ENCODE assay signal across 8 cellular contexts in the genomic region with DNA sequence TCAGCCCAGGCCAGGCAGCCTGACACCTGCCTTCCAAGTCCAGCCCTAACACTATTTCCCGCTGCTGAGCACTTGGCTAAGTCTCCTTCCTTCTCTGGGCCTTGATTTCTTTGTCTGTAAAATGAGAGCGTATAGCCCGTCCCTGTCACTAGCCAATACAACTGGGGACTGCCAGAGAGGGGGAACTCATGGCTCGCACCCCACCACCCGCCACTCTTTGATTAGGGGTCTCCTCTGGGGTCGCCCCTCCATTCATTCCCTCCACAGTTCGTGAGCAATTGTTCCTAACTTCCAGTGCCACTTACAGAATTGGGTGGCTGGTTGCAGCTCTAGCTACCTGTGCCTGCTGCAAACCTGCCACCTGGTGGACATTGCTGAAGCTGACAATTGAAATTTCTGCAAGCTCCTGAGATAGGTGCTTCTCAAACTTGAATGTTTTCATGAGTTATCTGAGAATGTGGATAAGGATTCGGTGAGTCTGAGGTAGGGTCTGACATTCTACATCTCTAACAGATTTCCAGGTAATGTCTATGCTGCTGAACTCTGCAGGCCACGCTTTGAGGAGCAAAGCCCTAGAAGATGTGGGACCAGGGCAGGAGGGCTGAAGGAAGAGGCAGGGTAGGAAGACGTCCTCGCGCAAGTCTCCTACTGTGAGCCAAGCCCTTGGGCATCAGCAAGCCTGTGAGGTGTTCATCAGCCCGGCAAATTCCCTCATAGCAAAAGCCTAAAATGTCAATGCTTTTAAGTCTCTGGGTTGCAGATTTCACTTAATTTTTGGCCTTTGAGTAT. TPM values are rescaled to one million over a fixed set of nuclear protein-coding genes. Genes with fewer than 3 reads are reported as not detected.
A peak's percentile ranks its signal among the peaks of the same experiment; 100 is the strongest.
DNase-seq lines count a peak whose midpoint lies in the region; ATAC-seq and TF ChIP-seq lines count a peak whose summit lies in the region.

No MANE protein-coding gene starts in this region.

- H3K9me2 ChIP-seq in GM23338 (ENCODE audit: insufficient read depth): no peaks in the 10 kb centered on the region

- ATAC-seq in GM23338: peak; percentile 96
- peak; percentile 87 to 95 (median 92) for ATAC-seq in right lobe of liver
- ATAC-seq in HG02981 (IDR thresholded peaks at IDR 0.05; ENCODE audit: unreplicated experiment): no peak

- peak overlapping the region; percentile 84 for H2AFZ ChIP-seq in GM23338

- intact Hi-C loops in activated CD4-positive, alpha-beta T cell treated with anti-CD3 and anti-CD28 coated beads, Interleukin-2, amount 10 ng/mL, durations not matched to agents 24 days and 14 days (cut with micrococcal nuclease): loop anchor here (1.0 kb wide), 2 partner anchors 68 to 120 kb away; no protein-coding TSS in a partner anchor
- intact Hi-C loops in right lobe of liver (cut with DNase I): no loop called here

- TF ChIP-seq CTCF in GM23338 (conservative IDR thresholded peaks at IDR 0.05; ENCODE audit: low read depth in 2 of 2) (peak; percentile 94 to 96), right lobe of liver (IDR thresholded peaks at IDR 0.05) (peak; percentile 71 to 90 (median 85))

- H3K79me2 ChIP-seq in GM23338 (replicated peaks; ENCODE audit: insufficient read depth): no peaks in the 10 kb centered on the region

- H3K4me1 Mint-ChIP-seq in GM23338: peaks cover 2% of the 10 kb centered on the region
- no peaks in the 10 kb centered on the region for H3K4me1 Mint-ChIP-seq in activated CD4-positive, alpha-beta T cell treated with anti-CD3 and anti-CD28 coated beads, Interleukin-2, amount 10 ng/mL, durations not matched to agents 24 days and 14 days

- H3K4me2 ChIP-seq in GM23338: no peak overlapping the region

- no peaks in the 10 kb centered on the region for H3K9me3 ChIP-seq in right lobe of liver

- H3K36me3 Mint-ChIP-seq in GM23338 (ENCODE audit: low read depth): no peaks in the 10 kb centered on the region
- no peaks in the 10 kb centered on the region for H3K36me3 Mint-ChIP-seq in activated CD4-positive, alpha-beta T cell treated with anti-CD3 and anti-CD28 coated beads, Interleukin-2, amount 10 ng/mL, durations not matched to agents 24 days and 14 days (ENCODE audit: low read depth)

- peak; percentile 45 to 52 for DNase-seq in AML-193 (lab: John Stamatoyannopoulos, UW)
- DNase-seq in GM23338 (ENCODE audit: low spot score): peak; percentile 87
- peak; percentile 71 for DNase-seq in NCI-H345 (lab: John Stamatoyannopoulos, UW)
- DNase-seq in activated CD4-positive, alpha-beta T cell treated with anti-CD3 and anti-CD28 coated beads, Interleukin-2, amount 10 ng/mL, durations not matched to agents 24 days and 14 days: peak; percentile 90
- peak; percentile 49 for DNase-seq in dedifferentiated amniotic fluid mesenchymal stem cell (ENCODE audit: extremely low spot score)
- DNase-seq in right lobe of liver: peak; percentile 55 to 70 (median 61)
- DNase-seq in stimulated activated CD8-positive, alpha-beta memory T cell treated with anti-CD3 and anti-CD28 coated beads, Interleukin-15, amount 100 ng/mL, for 1 hour (ENCODE audit: low read depth): peak; percentile 35

- peaks cover 5% of the 10 kb centered on the region for H3K27me3 Mint-ChIP-seq in GM23338 (ENCODE audit: insufficient read depth, low read depth, poor library complexity)
- peaks cover 9% of the 10 kb centered on the region for H3K27me3 Mint-ChIP-seq in activated CD4-positive, alpha-beta T cell treated with anti-CD3 and anti-CD28 coated beads, Interleukin-2, amount 10 ng/mL, durations not matched to agents 24 days and 14 days

- H3K4me3 Mint-ChIP-seq in GM23338: no peak overlapping the region
- H3K4me3 Mint-ChIP-seq in activated CD4-positive, alpha-beta T cell treated with anti-CD3 and anti-CD28 coated beads, Interleukin-2, amount 10 ng/mL, durations not matched to agents 24 days and 14 days: no peak overlapping the region

- no peak overlapping the region for H3K27ac Mint-ChIP-seq in GM23338
- H3K27ac Mint-ChIP-seq in activated CD4-positive, alpha-beta T cell treated with anti-CD3 and anti-CD28 coated beads, Interleukin-2, amount 10 ng/mL, durations not matched to agents 24 days and 14 days: no peak overlapping the region

- H3K36me3 ChIP-seq in GM23338 (ENCODE audit: insufficient read depth) (no peaks in the 10 kb centered on the region), right lobe of liver (no peaks in the 10 kb centered on the region)

- H3K9me3 Mint-ChIP-seq in GM23338: no peaks in the 10 kb centered on the region
- H3K9me3 Mint-ChIP-seq in activated CD4-positive, alpha-beta T cell treated with anti-CD3 and anti-CD28 coated beads, Interleukin-2, amount 10 ng/mL, durations not matched to agents 24 days and 14 days: no peaks in the 10 kb centered on the region

- H3K4me3 ChIP-seq in GM23338 (no peak overlapping the region), right lobe of liver (no peak overlapping the region)

- 19% methylated on average over 9 of the region's 13 CpGs for WGBS in right lobe of liver (ENCODE audit: insufficient coverage, low coverage, low lambda C conversion rate, missing lambda C conversion rate)

- no peak overlapping the region for H3K27ac ChIP-seq in GM23338 (ENCODE audit: low read depth)
- H3K27ac ChIP-seq in right lobe of liver: no peak overlapping the region

- no peaks in the 10 kb centered on the region for H3K4me1 ChIP-seq in GM23338 (ENCODE audit: insufficient read depth)
- no peaks in the 10 kb centered on the region for H3K4me1 ChIP-seq in right lobe of liver

- H3F3A ChIP-seq in GM23338 (replicated peaks; ENCODE audit: low read depth): no peaks in the 10 kb centered on the region

- H4K20me1 ChIP-seq in GM23338 (replicated peaks; ENCODE audit: insufficient read depth): no peaks in the 10 kb centered on the region

- TF ChIP-seq POLR2A in right lobe of liver (IDR thresholded peaks at IDR 0.05): no peak

- no peaks in the 10 kb centered on the region for H3K27me3 ChIP-seq in GM23338 (ENCODE audit: insufficient read depth)
- H3K27me3 ChIP-seq in right lobe of liver: no peaks in the 10 kb centered on the region

TF ChIP-seq in GM23338, 12 proteins besides CTCF, POLR2A, EP300 and RAD21 (continues in another document):
- TF ChIP-seq, protein P1, sequence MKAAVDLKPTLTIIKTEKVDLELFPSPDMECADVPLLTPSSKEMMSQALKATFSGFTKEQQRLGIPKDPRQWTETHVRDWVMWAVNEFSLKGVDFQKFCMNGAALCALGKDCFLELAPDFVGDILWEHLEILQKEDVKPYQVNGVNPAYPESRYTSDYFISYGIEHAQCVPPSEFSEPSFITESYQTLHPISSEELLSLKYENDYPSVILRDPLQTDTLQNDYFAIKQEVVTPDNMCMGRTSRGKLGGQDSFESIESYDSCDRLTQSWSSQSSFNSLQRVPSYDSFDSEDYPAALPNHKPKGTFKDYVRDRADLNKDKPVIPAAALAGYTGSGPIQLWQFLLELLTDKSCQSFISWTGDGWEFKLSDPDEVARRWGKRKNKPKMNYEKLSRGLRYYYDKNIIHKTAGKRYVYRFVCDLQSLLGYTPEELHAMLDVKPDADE (IDR thresholded peaks at IDR 0.05): no peak
- TF ChIP-seq, protein P2, sequence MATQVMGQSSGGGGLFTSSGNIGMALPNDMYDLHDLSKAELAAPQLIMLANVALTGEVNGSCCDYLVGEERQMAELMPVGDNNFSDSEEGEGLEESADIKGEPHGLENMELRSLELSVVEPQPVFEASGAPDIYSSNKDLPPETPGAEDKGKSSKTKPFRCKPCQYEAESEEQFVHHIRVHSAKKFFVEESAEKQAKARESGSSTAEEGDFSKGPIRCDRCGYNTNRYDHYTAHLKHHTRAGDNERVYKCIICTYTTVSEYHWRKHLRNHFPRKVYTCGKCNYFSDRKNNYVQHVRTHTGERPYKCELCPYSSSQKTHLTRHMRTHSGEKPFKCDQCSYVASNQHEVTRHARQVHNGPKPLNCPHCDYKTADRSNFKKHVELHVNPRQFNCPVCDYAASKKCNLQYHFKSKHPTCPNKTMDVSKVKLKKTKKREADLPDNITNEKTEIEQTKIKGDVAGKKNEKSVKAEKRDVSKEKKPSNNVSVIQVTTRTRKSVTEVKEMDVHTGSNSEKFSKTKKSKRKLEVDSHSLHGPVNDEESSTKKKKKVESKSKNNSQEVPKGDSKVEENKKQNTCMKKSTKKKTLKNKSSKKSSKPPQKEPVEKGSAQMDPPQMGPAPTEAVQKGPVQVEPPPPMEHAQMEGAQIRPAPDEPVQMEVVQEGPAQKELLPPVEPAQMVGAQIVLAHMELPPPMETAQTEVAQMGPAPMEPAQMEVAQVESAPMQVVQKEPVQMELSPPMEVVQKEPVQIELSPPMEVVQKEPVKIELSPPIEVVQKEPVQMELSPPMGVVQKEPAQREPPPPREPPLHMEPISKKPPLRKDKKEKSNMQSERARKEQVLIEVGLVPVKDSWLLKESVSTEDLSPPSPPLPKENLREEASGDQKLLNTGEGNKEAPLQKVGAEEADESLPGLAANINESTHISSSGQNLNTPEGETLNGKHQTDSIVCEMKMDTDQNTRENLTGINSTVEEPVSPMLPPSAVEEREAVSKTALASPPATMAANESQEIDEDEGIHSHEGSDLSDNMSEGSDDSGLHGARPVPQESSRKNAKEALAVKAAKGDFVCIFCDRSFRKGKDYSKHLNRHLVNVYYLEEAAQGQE (IDR thresholded peaks at IDR 0.05; ENCODE audit: unreplicated experiment): no peak
- TF ChIP-seq POLR2AphosphoS5 (IDR thresholded peaks at IDR 0.05; ENCODE audit: low read depth) (no peak), CREB1 (CRISPR knock-in tag; IDR thresholded peaks at IDR 0.05; ENCODE audit: low read depth) (no peak), ZNF331 (CRISPR knock-in tag; IDR thresholded peaks at IDR 0.05; ENCODE audit: low read depth) (no peak)

RNA-seq across cellular contexts. Expression of gene RECK, which starts 13.3 kb away (rescaled TPM):
- total RNA-seq in GM23338 (2014; rRNA removed; shearing (Covaris generic)): 8.1 and 8.6 TPM in 2 replicates
- 11.3 and 11.6 TPM in 2 replicates for polyA plus RNA-seq in GM23338 (2016; fragmentation: Nextera tagmentation; extraction: Ambion mirVana)
- total RNA-seq in activated CD4-positive, alpha-beta T cell treated with anti-CD3 and anti-CD28 coated beads, Interleukin-2, amount 10 ng/mL, durations not matched to agents 24 days and 14 days: 3.9 and 4.3 TPM in 2 replicates
- total RNA-seq in right lobe of liver: 1 to 10 TPM; 2.0 to 6.2 (median 2.6) TPM

Comparison
In these comparisons a context has a peak if more than half of its experiments do, and no peak if none do; other contexts are left out.
1. DNase-seq: peak in every context shown above with its lines; median percentile 90 in activated CD4-positive, alpha-beta T cell treated with anti-CD3 and anti-CD28 coated beads, Interleukin-2, amount 10 ng/mL, durations not matched to agents 24 days and 14 days; 87 in GM23338; 71 in NCI-H345; 61 in right lobe of liver; 49 in dedifferentiated amniotic fluid mesenchymal stem cell; 48 in AML-193; 35 in stimulated activated CD8-positive, alpha-beta memory T cell treated with anti-CD3 and anti-CD28 coated beads, Interleukin-15, amount 100 ng/mL, for 1 hour.